Comparison of ENCODE assay signal across 1 cellular context in the genomic region with DNA sequence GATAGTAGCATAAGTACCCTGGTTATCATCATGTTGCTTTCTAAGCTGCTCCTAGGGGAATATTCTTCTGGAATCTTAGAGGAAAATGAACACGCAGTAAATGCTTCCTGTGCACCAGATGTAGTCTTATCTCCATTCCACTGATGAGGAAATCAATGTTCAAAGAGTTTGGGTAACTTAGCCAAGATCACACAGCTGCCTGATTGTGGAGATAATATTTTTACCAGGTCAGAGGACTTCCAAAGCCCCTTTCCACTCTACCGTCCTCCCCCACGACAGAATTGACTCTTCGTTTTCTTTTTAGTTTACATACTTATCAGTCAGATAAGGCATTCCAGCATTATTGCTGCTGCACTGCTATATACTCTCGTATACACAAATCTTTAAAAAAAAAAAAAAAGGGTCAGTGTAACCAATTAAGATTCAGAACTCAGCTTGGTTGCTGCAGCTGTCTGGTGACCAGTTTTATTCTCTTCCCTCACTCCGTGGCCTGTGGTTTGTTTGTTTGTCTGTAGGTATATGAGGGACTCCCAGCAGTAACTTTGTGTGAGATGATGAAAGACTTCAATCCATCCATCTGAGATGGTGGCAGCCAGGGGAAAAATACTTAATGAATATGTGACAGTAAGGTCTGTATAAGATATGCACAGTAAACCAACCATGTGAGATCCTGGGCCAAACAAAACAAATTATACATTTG.
TF ChIP-seq lines count a peak whose summit lies in the region.

No MANE protein-coding gene starts in this region.

TF ChIP-seq in HEK293, 187 proteins besides CTCF, POLR2A, EP300 and RAD21 (continued from another document):
- TF ChIP-seq, protein P1, sequence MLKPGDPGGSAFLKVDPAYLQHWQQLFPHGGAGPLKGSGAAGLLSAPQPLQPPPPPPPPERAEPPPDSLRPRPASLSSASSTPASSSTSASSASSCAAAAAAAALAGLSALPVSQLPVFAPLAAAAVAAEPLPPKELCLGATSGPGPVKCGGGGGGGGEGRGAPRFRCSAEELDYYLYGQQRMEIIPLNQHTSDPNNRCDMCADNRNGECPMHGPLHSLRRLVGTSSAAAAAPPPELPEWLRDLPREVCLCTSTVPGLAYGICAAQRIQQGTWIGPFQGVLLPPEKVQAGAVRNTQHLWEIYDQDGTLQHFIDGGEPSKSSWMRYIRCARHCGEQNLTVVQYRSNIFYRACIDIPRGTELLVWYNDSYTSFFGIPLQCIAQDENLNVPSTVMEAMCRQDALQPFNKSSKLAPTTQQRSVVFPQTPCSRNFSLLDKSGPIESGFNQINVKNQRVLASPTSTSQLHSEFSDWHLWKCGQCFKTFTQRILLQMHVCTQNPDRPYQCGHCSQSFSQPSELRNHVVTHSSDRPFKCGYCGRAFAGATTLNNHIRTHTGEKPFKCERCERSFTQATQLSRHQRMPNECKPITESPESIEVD (tag by site-specific recombination; IDR thresholded peaks at IDR 0.05), result peak; percentile 73
- TF ChIP-seq, protein P2, sequence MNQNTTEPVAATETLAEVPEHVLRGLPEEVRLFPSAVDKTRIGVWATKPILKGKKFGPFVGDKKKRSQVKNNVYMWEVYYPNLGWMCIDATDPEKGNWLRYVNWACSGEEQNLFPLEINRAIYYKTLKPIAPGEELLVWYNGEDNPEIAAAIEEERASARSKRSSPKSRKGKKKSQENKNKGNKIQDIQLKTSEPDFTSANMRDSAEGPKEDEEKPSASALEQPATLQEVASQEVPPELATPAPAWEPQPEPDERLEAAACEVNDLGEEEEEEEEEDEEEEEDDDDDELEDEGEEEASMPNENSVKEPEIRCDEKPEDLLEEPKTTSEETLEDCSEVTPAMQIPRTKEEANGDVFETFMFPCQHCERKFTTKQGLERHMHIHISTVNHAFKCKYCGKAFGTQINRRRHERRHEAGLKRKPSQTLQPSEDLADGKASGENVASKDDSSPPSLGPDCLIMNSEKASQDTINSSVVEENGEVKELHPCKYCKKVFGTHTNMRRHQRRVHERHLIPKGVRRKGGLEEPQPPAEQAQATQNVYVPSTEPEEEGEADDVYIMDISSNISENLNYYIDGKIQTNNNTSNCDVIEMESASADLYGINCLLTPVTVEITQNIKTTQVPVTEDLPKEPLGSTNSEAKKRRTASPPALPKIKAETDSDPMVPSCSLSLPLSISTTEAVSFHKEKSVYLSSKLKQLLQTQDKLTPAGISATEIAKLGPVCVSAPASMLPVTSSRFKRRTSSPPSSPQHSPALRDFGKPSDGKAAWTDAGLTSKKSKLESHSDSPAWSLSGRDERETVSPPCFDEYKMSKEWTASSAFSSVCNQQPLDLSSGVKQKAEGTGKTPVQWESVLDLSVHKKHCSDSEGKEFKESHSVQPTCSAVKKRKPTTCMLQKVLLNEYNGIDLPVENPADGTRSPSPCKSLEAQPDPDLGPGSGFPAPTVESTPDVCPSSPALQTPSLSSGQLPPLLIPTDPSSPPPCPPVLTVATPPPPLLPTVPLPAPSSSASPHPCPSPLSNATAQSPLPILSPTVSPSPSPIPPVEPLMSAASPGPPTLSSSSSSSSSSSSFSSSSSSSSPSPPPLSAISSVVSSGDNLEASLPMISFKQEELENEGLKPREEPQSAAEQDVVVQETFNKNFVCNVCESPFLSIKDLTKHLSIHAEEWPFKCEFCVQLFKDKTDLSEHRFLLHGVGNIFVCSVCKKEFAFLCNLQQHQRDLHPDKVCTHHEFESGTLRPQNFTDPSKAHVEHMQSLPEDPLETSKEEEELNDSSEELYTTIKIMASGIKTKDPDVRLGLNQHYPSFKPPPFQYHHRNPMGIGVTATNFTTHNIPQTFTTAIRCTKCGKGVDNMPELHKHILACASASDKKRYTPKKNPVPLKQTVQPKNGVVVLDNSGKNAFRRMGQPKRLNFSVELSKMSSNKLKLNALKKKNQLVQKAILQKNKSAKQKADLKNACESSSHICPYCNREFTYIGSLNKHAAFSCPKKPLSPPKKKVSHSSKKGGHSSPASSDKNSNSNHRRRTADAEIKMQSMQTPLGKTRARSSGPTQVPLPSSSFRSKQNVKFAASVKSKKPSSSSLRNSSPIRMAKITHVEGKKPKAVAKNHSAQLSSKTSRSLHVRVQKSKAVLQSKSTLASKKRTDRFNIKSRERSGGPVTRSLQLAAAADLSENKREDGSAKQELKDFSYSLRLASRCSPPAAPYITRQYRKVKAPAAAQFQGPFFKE (tag by site-specific recombination; IDR thresholded peaks at IDR 0.05; ENCODE audit: borderline replicate concordance), result no peak
- TF ChIP-seq ZBTB20 (tag by site-specific recombination; IDR thresholded peaks at IDR 0.05), result 0 out of 2 replicates have a peak, but pooled peaks have one; percentile 51
- TF ChIP-seq OVOL3 (tag by site-specific recombination; IDR thresholded peaks at IDR 0.05), result 0 out of 2 replicates have a peak, but pooled peaks have one; percentile 8
- no peak for TF ChIP-seq ZNF777 (tag by site-specific recombination; IDR thresholded peaks at IDR 0.05; ENCODE audit: borderline replicate concordance)
- TF ChIP-seq TRIM28 (IDR thresholded peaks at IDR 0.05; ENCODE audit: borderline replicate concordance, low read length), result no peak
- TF ChIP-seq ZBTB17 (tag by site-specific recombination; IDR thresholded peaks at IDR 0.05), result peak; percentile 50; the same call in 1 of the 2 replicates
- peak; percentile 63 for TF ChIP-seq SP7 (tag by site-specific recombination; IDR thresholded peaks at IDR 0.05)
- TF ChIP-seq, protein P3, sequence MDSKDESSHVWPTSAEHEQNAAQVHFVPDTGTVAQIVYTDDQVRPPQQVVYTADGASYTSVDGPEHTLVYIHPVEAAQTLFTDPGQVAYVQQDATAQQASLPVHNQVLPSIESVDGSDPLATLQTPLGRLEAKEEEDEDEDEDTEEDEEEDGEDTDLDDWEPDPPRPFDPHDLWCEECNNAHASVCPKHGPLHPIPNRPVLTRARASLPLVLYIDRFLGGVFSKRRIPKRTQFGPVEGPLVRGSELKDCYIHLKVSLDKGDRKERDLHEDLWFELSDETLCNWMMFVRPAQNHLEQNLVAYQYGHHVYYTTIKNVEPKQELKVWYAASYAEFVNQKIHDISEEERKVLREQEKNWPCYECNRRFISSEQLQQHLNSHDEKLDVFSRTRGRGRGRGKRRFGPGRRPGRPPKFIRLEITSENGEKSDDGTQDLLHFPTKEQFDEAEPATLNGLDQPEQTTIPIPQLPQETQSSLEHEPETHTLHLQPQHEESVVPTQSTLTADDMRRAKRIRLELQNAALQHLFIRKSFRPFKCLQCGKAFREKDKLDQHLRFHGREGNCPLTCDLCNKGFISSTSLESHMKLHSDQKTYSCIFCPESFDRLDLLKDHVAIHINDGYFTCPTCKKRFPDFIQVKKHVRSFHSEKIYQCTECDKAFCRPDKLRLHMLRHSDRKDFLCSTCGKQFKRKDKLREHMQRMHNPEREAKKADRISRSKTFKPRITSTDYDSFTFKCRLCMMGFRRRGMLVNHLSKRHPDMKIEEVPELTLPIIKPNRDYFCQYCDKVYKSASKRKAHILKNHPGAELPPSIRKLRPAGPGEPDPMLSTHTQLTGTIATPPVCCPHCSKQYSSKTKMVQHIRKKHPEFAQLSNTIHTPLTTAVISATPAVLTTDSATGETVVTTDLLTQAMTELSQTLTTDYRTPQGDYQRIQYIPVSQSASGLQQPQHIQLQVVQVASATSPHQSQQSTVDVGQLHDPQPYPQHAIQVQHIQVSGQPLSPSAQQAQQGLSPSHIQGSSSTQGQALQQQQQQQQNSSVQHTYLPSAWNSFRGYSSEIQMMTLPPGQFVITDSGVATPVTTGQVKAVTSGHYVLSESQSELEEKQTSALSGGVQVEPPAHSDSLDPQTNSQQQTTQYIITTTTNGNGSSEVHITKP (tag by site-specific recombination; IDR thresholded peaks at IDR 0.05), result 0 out of 2 replicates have a peak, but pooled peaks have one; percentile 17
- TF ChIP-seq ZSCAN30 (tag by site-specific recombination; IDR thresholded peaks at IDR 0.05), result peak; percentile 7; the same call in 1 of the 2 replicates
- TF ChIP-seq GLI4 (tag by site-specific recombination; IDR thresholded peaks at IDR 0.05), result no peak
- no peak for TF ChIP-seq ZNF302 (tag by site-specific recombination; IDR thresholded peaks at IDR 0.05; ENCODE audit: low read depth)
- TF ChIP-seq ZNF10 (tag by site-specific recombination; IDR thresholded peaks at IDR 0.05), result peak; percentile 42; the same call in 1 of the 2 replicates
- TF ChIP-seq ZNF121 (tag by site-specific recombination; IDR thresholded peaks at IDR 0.05), result no peak
- no peak for TF ChIP-seq ZNF221 (tag by site-specific recombination; IDR thresholded peaks at IDR 0.05; ENCODE audit: borderline replicate concordance)
- TF ChIP-seq, protein P4, sequence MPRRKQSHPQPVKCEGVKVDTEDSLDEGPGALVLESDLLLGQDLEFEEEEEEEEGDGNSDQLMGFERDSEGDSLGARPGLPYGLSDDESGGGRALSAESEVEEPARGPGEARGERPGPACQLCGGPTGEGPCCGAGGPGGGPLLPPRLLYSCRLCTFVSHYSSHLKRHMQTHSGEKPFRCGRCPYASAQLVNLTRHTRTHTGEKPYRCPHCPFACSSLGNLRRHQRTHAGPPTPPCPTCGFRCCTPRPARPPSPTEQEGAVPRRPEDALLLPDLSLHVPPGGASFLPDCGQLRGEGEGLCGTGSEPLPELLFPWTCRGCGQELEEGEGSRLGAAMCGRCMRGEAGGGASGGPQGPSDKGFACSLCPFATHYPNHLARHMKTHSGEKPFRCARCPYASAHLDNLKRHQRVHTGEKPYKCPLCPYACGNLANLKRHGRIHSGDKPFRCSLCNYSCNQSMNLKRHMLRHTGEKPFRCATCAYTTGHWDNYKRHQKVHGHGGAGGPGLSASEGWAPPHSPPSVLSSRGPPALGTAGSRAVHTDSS (tag by site-specific recombination; IDR thresholded peaks at IDR 0.05), result no peak
- TF ChIP-seq ZNF423 (tag by site-specific recombination; IDR thresholded peaks at IDR 0.05), result no peak
- no peak for TF ChIP-seq ZNF660 (tag by site-specific recombination; IDR thresholded peaks at IDR 0.05)
